ENCODE assay signal across 8 cellular contexts in the genomic region with DNA sequence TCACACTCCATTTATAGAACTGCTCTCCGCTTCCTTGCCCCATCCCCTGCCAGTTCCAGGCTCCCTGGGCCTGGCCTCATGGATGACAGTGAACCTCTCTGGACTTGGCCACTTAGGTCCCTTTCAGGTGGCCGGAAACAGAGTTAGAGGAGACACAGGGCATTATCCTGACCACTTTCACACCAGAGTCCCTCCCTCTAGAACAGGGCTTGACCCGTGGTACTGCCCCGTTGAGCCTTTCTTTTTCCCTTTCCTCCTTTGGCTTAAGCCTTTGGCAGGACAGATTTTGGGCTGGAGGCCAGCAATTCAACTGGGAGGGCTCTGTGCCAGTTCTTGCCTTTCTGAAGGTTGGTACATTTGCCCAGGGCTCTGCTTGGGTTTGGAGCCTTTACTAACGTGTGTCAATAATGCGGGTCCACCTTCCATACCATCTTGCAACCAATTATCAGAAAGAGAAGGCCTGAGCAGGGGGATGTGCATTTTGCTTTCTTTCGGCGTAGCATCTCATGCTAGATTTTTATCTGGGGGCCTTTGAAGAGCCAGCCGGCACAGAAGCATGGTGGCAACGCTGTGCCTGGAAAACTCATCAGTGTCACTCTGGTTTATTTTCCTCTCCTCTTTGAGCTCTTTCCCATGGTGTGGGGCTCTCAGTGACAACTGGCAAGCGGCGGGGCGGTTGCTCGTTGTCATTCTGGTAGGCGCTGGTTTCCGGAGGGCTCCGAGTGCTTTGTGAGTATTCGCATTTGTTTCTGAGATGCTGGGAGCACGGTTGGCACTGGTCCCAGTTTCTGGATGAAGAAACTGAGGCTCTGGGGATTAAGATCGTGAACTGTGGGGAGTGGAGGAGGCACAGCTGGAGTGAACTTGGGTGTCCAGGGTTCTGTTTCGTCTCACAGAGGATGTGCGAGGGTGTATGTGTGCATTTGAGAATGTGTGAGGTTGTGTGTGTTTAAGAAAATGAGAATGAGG. TPM values are rescaled to one million over a fixed set of nuclear protein-coding genes. Genes with fewer than 3 reads are reported as not detected.
DNase-seq lines count a peak whose midpoint lies in the region; ATAC-seq and TF ChIP-seq lines count a peak whose summit lies in the region.

No MANE protein-coding gene starts in this region.

- no peak overlapping the region for H2BK5ac ChIP-seq in mesendoderm (ENCODE audit: low read length)

- H3K4me1 ChIP-seq in mesendoderm (ENCODE audit: control insufficient read depth, low read depth, low read length) = peaks cover 11% of the 10 kb centered on the region
- no peaks in the 10 kb centered on the region for H3K4me1 ChIP-seq in urinary bladder (ENCODE audit: insufficient read depth)

- no peak overlapping the region for H3K4me3 Mint-ChIP-seq in activated naive CD8-positive, alpha-beta T cell
- H3K4me3 Mint-ChIP-seq in activated naive CD8-positive, alpha-beta T cell treated with anti-CD3 and anti-CD28 coated beads, Interleukin-2, amount 50 U/mL, for 24 hours = no peak overlapping the region

- no peak overlapping the region for H2BK15ac ChIP-seq in mesendoderm (replicated peaks; ENCODE audit: low read depth)

- peak overlapping the region; percentile 25 for H3K56ac ChIP-seq in mesendoderm (ENCODE audit: low read length)

- WGBS in mesendoderm (ENCODE audit: extremely low coverage, insufficient coverage, low lambda C conversion rate) = no CpG with 5 or more reads among the region's 22 CpGs
- WGBS in urinary bladder = 71% methylated on average over 22 of the region's 22 CpGs

- no peak overlapping the region for H2AK5ac ChIP-seq in mesendoderm (ENCODE audit: low read length)

- H3K4me3 ChIP-seq in mesendoderm (ENCODE audit: low read length) (no peak overlapping the region), urinary bladder (ENCODE audit: low read depth, low read length) (no peak overlapping the region)

- H3K9me3 Mint-ChIP-seq in activated naive CD8-positive, alpha-beta T cell (ENCODE audit: low read depth) = no peaks in the 10 kb centered on the region
- H3K9me3 Mint-ChIP-seq in activated naive CD8-positive, alpha-beta T cell treated with anti-CD3 and anti-CD28 coated beads, Interleukin-2, amount 50 U/mL, for 24 hours = no peaks in the 10 kb centered on the region

- H3K36me3 Mint-ChIP-seq in activated naive CD8-positive, alpha-beta T cell = peaks cover 7% of the 10 kb centered on the region
- peaks cover 25% of the 10 kb centered on the region for H3K36me3 Mint-ChIP-seq in activated naive CD8-positive, alpha-beta T cell treated with anti-CD3 and anti-CD28 coated beads, Interleukin-2, amount 50 U/mL, for 24 hours (ENCODE audit: low read depth)

- no peaks in the 10 kb centered on the region for H3K79me1 ChIP-seq in mesendoderm (ENCODE audit: low read length)

- H3K27ac Mint-ChIP-seq in activated naive CD8-positive, alpha-beta T cell = peak overlapping the region; percentile 28
- H3K27ac Mint-ChIP-seq in activated naive CD8-positive, alpha-beta T cell treated with anti-CD3 and anti-CD28 coated beads, Interleukin-2, amount 50 U/mL, for 24 hours = no peak overlapping the region

- H3K18ac ChIP-seq in mesendoderm (ENCODE audit: low read length) = no peak overlapping the region

- TF ChIP-seq POLR2A in GM18505 (IDR thresholded peaks at IDR 0.05; ENCODE audit: borderline replicate concordance, extremely low read depth, insufficient read depth, insufficient read length) = no peak

- H3K27ac ChIP-seq in cingulate gyrus (ENCODE audit: low read depth, low read length) = peak overlapping the region; percentile 95
- peak overlapping the region; percentile 31 for H3K27ac ChIP-seq in mesendoderm (ENCODE audit: low read depth, low read length)
- H3K27ac ChIP-seq in urinary bladder (ENCODE audit: low read depth) = peak overlapping the region; percentile 48

- no peaks in the 10 kb centered on the region for H3K27me3 Mint-ChIP-seq in activated naive CD8-positive, alpha-beta T cell
- no peaks in the 10 kb centered on the region for H3K27me3 Mint-ChIP-seq in activated naive CD8-positive, alpha-beta T cell treated with anti-CD3 and anti-CD28 coated beads, Interleukin-2, amount 50 U/mL, for 24 hours

- no peaks in the 10 kb centered on the region for H3K27me3 ChIP-seq in mesendoderm (ENCODE audit: insufficient read depth, low read length, poor library complexity)

- no peak overlapping the region for H4K5ac ChIP-seq in mesendoderm (ENCODE audit: low read length)

- H3K4ac ChIP-seq in mesendoderm (ENCODE audit: low read depth, low read length) = no peak overlapping the region

- no peak overlapping the region for H3K9ac ChIP-seq in mesendoderm (ENCODE audit: low read length)

- H3K4me1 Mint-ChIP-seq in activated naive CD8-positive, alpha-beta T cell (ENCODE audit: low read depth) = peaks cover 10% of the 10 kb centered on the region
- H3K4me1 Mint-ChIP-seq in activated naive CD8-positive, alpha-beta T cell treated with anti-CD3 and anti-CD28 coated beads, Interleukin-2, amount 50 U/mL, for 24 hours = peaks cover 7% of the 10 kb centered on the region

- H3K36me3 ChIP-seq in mesendoderm (ENCODE audit: control insufficient read depth, insufficient read depth, low read length) (no peaks in the 10 kb centered on the region), urinary bladder (ENCODE audit: insufficient read depth) (no peaks in the 10 kb centered on the region)

- no peak overlapping the region for H4K8ac ChIP-seq in mesendoderm (ENCODE audit: low read depth, low read length)

- H3K23ac ChIP-seq in mesendoderm (ENCODE audit: low read length) = no peak overlapping the region

- H3K79me2 ChIP-seq in mesendoderm (ENCODE audit: control insufficient read depth, insufficient read depth, low read length) = no peaks in the 10 kb centered on the region

- DNase-seq in activated naive CD8-positive, alpha-beta T cell treated with anti-CD3 and anti-CD28 coated beads, Interleukin-2, amount 50 U/mL, for 24 hours = no peak
- DNase-seq in mesendoderm (no peak), NCI-H187 (lab: John Stamatoyannopoulos, UW) (no peak), SW 1271 (lab: John Stamatoyannopoulos, UW) (no peak)

- no peak overlapping the region for H2BK120ac ChIP-seq in mesendoderm (ENCODE audit: low read depth, low read length)

- no peak for ATAC-seq in activated naive CD8-positive, alpha-beta T cell treated with anti-CD3 and anti-CD28 coated beads, Interleukin-2, amount 50 U/mL, for 24 hours
- ATAC-seq in GM18505 (IDR thresholded peaks at IDR 0.05; ENCODE audit: unreplicated experiment) = no peak

- no peak overlapping the region for H3K4me2 ChIP-seq in mesendoderm (ENCODE audit: low read length)

RNA-seq across cellular contexts. Expression of gene TPCN1, which starts 23.0 kb away (rescaled TPM):
- polyA plus RNA-seq in mesendoderm (2013, experiment 1 of 2) = 6.1 TPM
- polyA plus RNA-seq in mesendoderm (2013, experiment 2 of 2) = 7.0 TPM
- total RNA-seq in urinary bladder = 19.3 TPM
- 39.3 TPM for polyA plus RNA-seq in urinary bladder

RNA-seq across cellular contexts. Expression of gene RITA1, which starts 58.8 kb away (rescaled TPM):
- polyA plus RNA-seq in mesendoderm (2013, experiment 1 of 2) = 18.4 TPM
- polyA plus RNA-seq in mesendoderm (2013, experiment 2 of 2) = 18.4 TPM
- total RNA-seq in urinary bladder = 5.8 TPM
- 13.8 TPM for polyA plus RNA-seq in urinary bladder

RNA-seq across cellular contexts. Expression of gene DDX54, which starts 59.0 kb away (rescaled TPM):
- polyA plus RNA-seq in mesendoderm (2013, experiment 1 of 2) = 78.4 TPM
- polyA plus RNA-seq in mesendoderm (2013, experiment 2 of 2) = 78.6 TPM
- total RNA-seq in urinary bladder = 10.3 TPM
- polyA plus RNA-seq in urinary bladder = 54.4 TPM

Comparison
In these comparisons a context has a peak if more than half of its experiments do, and no peak if none do; other contexts are left out.
1. H3K27ac ChIP-seq: peak in every context shown above with its lines; median percentile 95 in cingulate gyrus; 48 in urinary bladder; 31 in mesendoderm.